ENCODE assay signal across 1 cellular context in genomic region chr6:98977606-98978292, GRCh38.
TF ChIP-seq lines count a peak whose summit lies in the region.

No MANE protein-coding gene starts in this region.

TF ChIP-seq in K562, 482 proteins besides CTCF, POLR2A, EP300 and RAD21 (continued from another document):
- no peak for TF ChIP-seq ZNF609 (CRISPR knock-in tag; IDR thresholded peaks at IDR 0.05; ENCODE audit: borderline replicate concordance)
- TF ChIP-seq PBX2 (CRISPR knock-in tag; IDR thresholded peaks at IDR 0.05; ENCODE audit: low read depth): no peak
- 0 out of 2 replicates have a peak, but pooled peaks have one; percentile 6 for TF ChIP-seq PBX2 (tag; conservative IDR thresholded peaks at IDR 0.05; ENCODE audit: low read depth)
- no peak for TF ChIP-seq ZNF311 (CRISPR knock-in tag; IDR thresholded peaks at IDR 0.05)
- TF ChIP-seq, protein P1, sequence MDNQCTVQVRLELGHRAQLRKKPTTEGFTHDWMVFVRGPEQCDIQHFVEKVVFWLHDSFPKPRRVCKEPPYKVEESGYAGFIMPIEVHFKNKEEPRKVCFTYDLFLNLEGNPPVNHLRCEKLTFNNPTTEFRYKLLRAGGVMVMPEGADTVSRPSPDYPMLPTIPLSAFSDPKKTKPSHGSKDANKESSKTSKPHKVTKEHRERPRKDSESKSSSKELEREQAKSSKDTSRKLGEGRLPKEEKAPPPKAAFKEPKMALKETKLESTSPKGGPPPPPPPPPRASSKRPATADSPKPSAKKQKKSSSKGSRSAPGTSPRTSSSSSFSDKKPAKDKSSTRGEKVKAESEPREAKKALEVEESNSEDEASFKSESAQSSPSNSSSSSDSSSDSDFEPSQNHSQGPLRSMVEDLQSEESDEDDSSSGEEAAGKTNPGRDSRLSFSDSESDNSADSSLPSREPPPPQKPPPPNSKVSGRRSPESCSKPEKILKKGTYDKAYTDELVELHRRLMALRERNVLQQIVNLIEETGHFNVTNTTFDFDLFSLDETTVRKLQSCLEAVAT (IDR thresholded peaks at IDR 0.05): no peak
- no peak for TF ChIP-seq HMG20A (CRISPR knock-in tag; conservative IDR thresholded peaks at IDR 0.05)
- TF ChIP-seq ZNF133 (CRISPR knock-in tag; IDR thresholded peaks at IDR 0.05): no peak
- no peak for TF ChIP-seq PRDM10 (IDR thresholded peaks at IDR 0.05; ENCODE audit: partially characterized antibody)
